8 cellular contexts compared by ENCODE assay signal in genomic region chr1:212700892-212701819, GRCh38. TPM values are rescaled to one million over a fixed set of nuclear protein-coding genes. Genes with fewer than 3 reads are reported as not detected.
DNase-seq lines count a peak whose midpoint lies in the region; ATAC-seq and TF ChIP-seq lines count a peak whose summit lies in the region.

No MANE protein-coding gene starts in this region.

- peak overlapping the region; percentile 68 for H3K9ac ChIP-seq in Loucy (ENCODE audit: low read depth, low read length, poor library complexity, severe bottlenecking)

- POLR2A ChIA-PET in activated CD4-positive, alpha-beta T cell treated with anti-CD3 and anti-CD28 coated beads for 36 hours (lab: Charles Lee): interaction anchor here (0.8 to 1.4 kb wide), 6 partner anchors 11 to 36 kb away, joined by 3 to 10 read pairs (median 3); no protein-coding TSS in a partner anchor

- H3F3A ChIP-seq in Loucy (ENCODE audit: low read depth): peaks cover 18% of the 10 kb centered on the region; the same call in 1 of the 2 replicates

- peaks cover 17% of the 10 kb centered on the region for H3K79me2 ChIP-seq in Loucy (ENCODE audit: insufficient read depth, low read length)

- H3K36me3 Mint-ChIP-seq in activated CD4-positive, alpha-beta T cell treated with anti-CD3 and anti-CD28 coated beads for 36 hours (ENCODE audit: low read depth): peaks cover 19% of the 10 kb centered on the region
- H3K36me3 Mint-ChIP-seq in natural killer cell treated with Interleukin-12 subunit alpha and Interleukin-12 subunit beta and Interleukin-15 and Interleukin-18, amount 100 ng/mL, for 72 hours: peaks cover 17% of the 10 kb centered on the region

- H3K4me1 ChIP-seq in Loucy (ENCODE audit: insufficient read depth, low read length, poor library complexity, severe bottlenecking): peaks cover 20% of the 10 kb centered on the region
- peaks cover 26% of the 10 kb centered on the region for H3K4me1 ChIP-seq in upper lobe of right lung

- peak; percentile 63 for DNase-seq in activated CD4-positive, alpha-beta T cell treated with anti-CD3 and anti-CD28 coated beads for 36 hours
- DNase-seq in activated CD4-positive, alpha-beta T cell treated with anti-CD3 and anti-CD28 coated beads for 1 hour: no peak
- peak; percentile 12 to 23 for DNase-seq in activated CD8-positive, alpha-beta memory T cell treated with anti-CD3 and anti-CD28 coated beads for 4 hours (ENCODE audit: low read depth in 2 of 2)
- DNase-seq in fibroblast of the conjunctiva (ENCODE audit: low read depth): peak; percentile 30
- no peak for DNase-seq in natural killer cell treated with Interleukin-12 subunit alpha and Interleukin-12 subunit beta and Interleukin-15 and Interleukin-18, amount 100 ng/mL, for 72 hours (ENCODE audit: low spot score)
- DNase-seq in upper lobe of right lung: peak; percentile 73
- no peak for DNase-seq in SHP77 treated with DMSO at 0.1 percent for 48 hours (lab: John Stamatoyannopoulos, UW)

- H3K27me3 Mint-ChIP-seq in activated CD4-positive, alpha-beta T cell treated with anti-CD3 and anti-CD28 coated beads for 36 hours: peaks cover 5% of the 10 kb centered on the region
- H3K27me3 Mint-ChIP-seq in natural killer cell treated with Interleukin-12 subunit alpha and Interleukin-12 subunit beta and Interleukin-15 and Interleukin-18, amount 100 ng/mL, for 72 hours: peaks cover 17 to 28% of the 10 kb centered on the region in 2 donors

- H3K9me2 ChIP-seq in Loucy (replicated peaks; ENCODE audit: low read depth, low read length): no peaks in the 10 kb centered on the region

- peak overlapping the region; percentile 88 for H3K27ac Mint-ChIP-seq in activated CD4-positive, alpha-beta T cell treated with anti-CD3 and anti-CD28 coated beads for 36 hours
- peak overlapping the region; percentile 13 to 45 for H3K27ac Mint-ChIP-seq in natural killer cell treated with Interleukin-12 subunit alpha and Interleukin-12 subunit beta and Interleukin-15 and Interleukin-18, amount 100 ng/mL, for 72 hours

- peak overlapping the region; percentile 77 for H3K4me3 Mint-ChIP-seq in activated CD4-positive, alpha-beta T cell treated with anti-CD3 and anti-CD28 coated beads for 36 hours
- H3K4me3 Mint-ChIP-seq in natural killer cell treated with Interleukin-12 subunit alpha and Interleukin-12 subunit beta and Interleukin-15 and Interleukin-18, amount 100 ng/mL, for 72 hours: peak overlapping the region; percentile 83

- CTCF ChIA-PET in activated CD4-positive, alpha-beta T cell treated with anti-CD3 and anti-CD28 coated beads for 36 hours (lab: Charles Lee): interaction anchor here (0.5 to 2.7 kb wide), 22 partner anchors 8 to 391 kb away, joined by 3 to 22 read pairs (median 4); partner anchors contain the start of genes NSL1 and TATDN3

- peaks cover 67% of the 10 kb centered on the region for H3K4me1 Mint-ChIP-seq in activated CD4-positive, alpha-beta T cell treated with anti-CD3 and anti-CD28 coated beads for 36 hours
- peaks cover 36 to 60% of the 10 kb centered on the region in 2 donors for H3K4me1 Mint-ChIP-seq in natural killer cell treated with Interleukin-12 subunit alpha and Interleukin-12 subunit beta and Interleukin-15 and Interleukin-18, amount 100 ng/mL, for 72 hours (ENCODE audit: low read depth in 2 of 2)

- peak overlapping the region; percentile 99 for H2AFZ ChIP-seq in Loucy (ENCODE audit: low read length)

- no peaks in the 10 kb centered on the region for H3K9me3 Mint-ChIP-seq in activated CD4-positive, alpha-beta T cell treated with anti-CD3 and anti-CD28 coated beads for 36 hours (ENCODE audit: low read depth)
- H3K9me3 Mint-ChIP-seq in natural killer cell treated with Interleukin-12 subunit alpha and Interleukin-12 subunit beta and Interleukin-15 and Interleukin-18, amount 100 ng/mL, for 72 hours: no peaks in the 10 kb centered on the region

- ATAC-seq in activated CD4-positive, alpha-beta T cell treated with anti-CD3 and anti-CD28 coated beads for 36 hours: peak; percentile 21
- ATAC-seq in natural killer cell treated with Interleukin-12 subunit alpha and Interleukin-12 subunit beta and Interleukin-15 and Interleukin-18, amount 100 ng/mL, for 72 hours: peak in 1 of 2 donors; percentile 21
- peak; percentile 57 for ATAC-seq in upper lobe of right lung

- no peaks in the 10 kb centered on the region for H3K36me3 ChIP-seq in Loucy (ENCODE audit: insufficient read depth, low read length)
- H3K36me3 ChIP-seq in upper lobe of right lung: no peaks in the 10 kb centered on the region

- H3K9me3 ChIP-seq in Loucy (ENCODE audit: insufficient read depth, low read depth, low read length) (no peaks in the 10 kb centered on the region), upper lobe of right lung (no peaks in the 10 kb centered on the region)

- peak overlapping the region; percentile 96 for H3K4me2 ChIP-seq in Loucy (ENCODE audit: low read depth, low read length, poor library complexity, severe bottlenecking)

- H3K4me3 ChIP-seq in Loucy (ENCODE audit: low read length, poor library complexity, severe bottlenecking) (peak overlapping the region; percentile 83), upper lobe of right lung (peak overlapping the region; percentile 65)

- H3K27me3 ChIP-seq in Loucy (ENCODE audit: insufficient read depth, low read length, poor library complexity, severe bottlenecking): no peaks in the 10 kb centered on the region
- no peaks in the 10 kb centered on the region for H3K27me3 ChIP-seq in upper lobe of right lung

- intact Hi-C loops in activated CD4-positive, alpha-beta T cell treated with anti-CD3 and anti-CD28 coated beads for 36 hours (cut with DNase I, micrococcal nuclease): loop anchor here (1.0 to 5.0 kb wide), 6 partner anchors 11 to 311 kb away; no protein-coding TSS in a partner anchor
- intact Hi-C loops in upper lobe of right lung (cut with DNase I): no loop called here

- no peaks in the 10 kb centered on the region for H4K20me1 ChIP-seq in Loucy (ENCODE audit: insufficient read depth, low read length, poor library complexity, severe bottlenecking)

- H3K27ac ChIP-seq in upper lobe of right lung: peak overlapping the region; percentile 67

- TF ChIP-seq CTCF in Loucy (conservative IDR thresholded peaks at IDR 0.05; ENCODE audit: low read length) (no peak; the same call in 1 of the 2 replicates), upper lobe of right lung (IDR thresholded peaks at IDR 0.05) (peak; percentile 8)

RNA-seq across cellular contexts. Expression of gene BATF3, which starts 1.5 kb away (rescaled TPM):
- 100 to 1,000 TPM; 129 to 149 TPM for total RNA-seq in activated CD4-positive, alpha-beta T cell treated with anti-CD3 and anti-CD28 coated beads for 36 hours
- total RNA-seq in natural killer cell treated with Interleukin-12 subunit alpha and Interleukin-12 subunit beta and Interleukin-15 and Interleukin-18, amount 100 ng/mL, for 72 hours: 100 to 1,000 TPM in 1 of 2 donors, 10 to 100 TPM in 1; 46.6 to 137 TPM
- 10.0 TPM for total RNA-seq in upper lobe of right lung

Comparison
In these comparisons a context has a peak if more than half of its experiments do, and no peak if none do; other contexts are left out.
1. DNase-seq: peak in activated CD4-positive, alpha-beta T cell treated with anti-CD3 and anti-CD28 coated beads for 36 hours (single experiment), activated CD8-positive, alpha-beta memory T cell treated with anti-CD3 and anti-CD28 coated beads for 4 hours (2 of 2), fibroblast of the conjunctiva (single experiment) and upper lobe of right lung (single experiment); none in activated CD4-positive, alpha-beta T cell treated with anti-CD3 and anti-CD28 coated beads for 1 hour (single experiment), natural killer cell treated with Interleukin-12 subunit alpha and Interleukin-12 subunit beta and Interleukin-15 and Interleukin-18, amount 100 ng/mL, for 72 hours (single experiment) and SHP77 treated with DMSO at 0.1 percent for 48 hours (single experiment).